Comparison of ENCODE assay signal across 8 cellular contexts in genomic region chr19:10001899-10002298, GRCh38. TPM values are rescaled to one million over a fixed set of nuclear protein-coding genes. Genes with fewer than 3 reads are reported as not detected.
A peak's percentile ranks its signal among the peaks of the same experiment; 100 is the strongest.
DNase-seq lines count a peak whose midpoint lies in the region; ATAC-seq and TF ChIP-seq lines count a peak whose summit lies in the region.

No MANE protein-coding gene starts in this region.

- peak; percentile 23 for TF ChIP-seq CTCF in SU-DHL-6 (IDR thresholded peaks at IDR 0.05; ENCODE audit: insufficient read depth, low read length, poor library complexity, severe bottlenecking)
- peak; percentile 24 to 54 (median 50) for TF ChIP-seq CTCF in transverse colon (IDR thresholded peaks at IDR 0.05)

- no peaks in the 10 kb centered on the region for H4K20me1 ChIP-seq in SU-DHL-6 (ENCODE audit: low read depth, low read length)

- 42% methylated on average over 4 of the region's 6 CpGs; no CpG with 5 or more reads in 1 of the 2 donors for WGBS in transverse colon (ENCODE audit: low coverage in 1 of 2), 2 donors

- H3K9me3 ChIP-seq in SU-DHL-6 (ENCODE audit: insufficient read depth, low read length) (no peaks in the 10 kb centered on the region), transverse colon (no peaks in the 10 kb centered on the region)

- H3K27me3 ChIP-seq in SU-DHL-6 (ENCODE audit: low read length) = no peaks in the 10 kb centered on the region; the same call in 1 of the 2 replicates
- peaks cover 12% of the 10 kb centered on the region for H3K27me3 ChIP-seq in transverse colon

- intact Hi-C loops in Right ventricle myocardium inferior (cut with DNase I) = no loop called here
- intact Hi-C loops in cardiac septum (cut with DNase I) = no loop called here
- intact Hi-C loops in left ventricle myocardium superior (cut with micrococcal nuclease) = no loop called here
- intact Hi-C loops in transverse colon (cut with DNase I; ENCODE audit: low total_unique reads) = no loop called here

- H3K9ac ChIP-seq in SU-DHL-6 (ENCODE audit: low read length) = no peak overlapping the region

- H3K79me2 ChIP-seq in SU-DHL-6 (ENCODE audit: insufficient read depth, low read length) = no peaks in the 10 kb centered on the region

- no peak overlapping the region for H3K4me3 ChIP-seq in SU-DHL-6 (ENCODE audit: insufficient read depth, low read length, poor library complexity, severe bottlenecking)
- no peak overlapping the region for H3K4me3 ChIP-seq in transverse colon

- no peaks in the 10 kb centered on the region for H3K9me2 ChIP-seq in SU-DHL-6 (replicated peaks; ENCODE audit: insufficient read depth, low read length)

- no peaks in the 10 kb centered on the region for H3F3A ChIP-seq in SU-DHL-6 (ENCODE audit: insufficient read depth)

- H3K36me3 ChIP-seq in SU-DHL-6 (ENCODE audit: low read length) (no peaks in the 10 kb centered on the region), transverse colon (no peaks in the 10 kb centered on the region)

- H2AFZ ChIP-seq in SU-DHL-6 (ENCODE audit: low read depth, low read length, severe bottlenecking) = no peak overlapping the region

- no peak for TF ChIP-seq POLR2A in transverse colon (IDR thresholded peaks at IDR 0.05)

- DNase-seq in Right ventricle myocardium inferior (ENCODE audit: missing footprints) (peak; percentile 77), cardiac septum (ENCODE audit: low spot score) (no peak), left ventricle myocardium superior (peak; percentile 72), transverse colon (peak; percentile 76), T-helper 2 cell (no peak)

- no peak for TF ChIP-seq EP300 in transverse colon (IDR thresholded peaks at IDR 0.05; ENCODE audit: low read depth)

- ATAC-seq in Right ventricle myocardium inferior = peak; percentile 23
- ATAC-seq in left ventricle myocardium superior = peak; percentile 59
- ATAC-seq in GM21576 (IDR thresholded peaks at IDR 0.05; ENCODE audit: unreplicated experiment) = no peak
- ATAC-seq in HG02759 (IDR thresholded peaks at IDR 0.05; ENCODE audit: unreplicated experiment) = no peak

- H3K27ac ChIP-seq in SU-DHL-6 (ENCODE audit: low read depth, low read length) (no peak overlapping the region), transverse colon (no peak overlapping the region)

- H3K4me2 ChIP-seq in SU-DHL-6 (ENCODE audit: low read depth, low read length, poor library complexity, severe bottlenecking) = no peak overlapping the region

- peaks cover 0 to 13% (median 0%) of the 10 kb centered on the region in 4 donors for H3K4me1 ChIP-seq in transverse colon

- in situ Hi-C loops in transverse colon (cut with MboI; ENCODE audit: low pct_ligation_motif_present in 1 of 4, low pct_unique_long_range_greater_than_20kb in 1 of 4, low sequenced_read_pairs in 3 of 4) = no loop called here

RNA-seq across cellular contexts. Expression of gene COL5A3, which starts 8.4 kb away (rescaled TPM):
- total RNA-seq in Right ventricle myocardium inferior (10.4 TPM), cardiac septum (8.9 TPM), left ventricle myocardium superior (9.6 TPM), transverse colon (10 to 100 TPM in 2 of 4 donors, 1 to 10 TPM in 2; 2.5 to 17.7 (median 7.9) TPM)

RNA-seq across cellular contexts. Expression of gene RDH8, which starts 11.4 kb away (rescaled TPM):
- not detected for total RNA-seq in Right ventricle myocardium inferior
- total RNA-seq in cardiac septum = not detected
- total RNA-seq in left ventricle myocardium superior = not detected
- not detected for total RNA-seq in transverse colon

Comparison
In these comparisons a context has a peak if more than half of its experiments do, and no peak if none do; other contexts are left out.
1. DNase-seq: peak in Right ventricle myocardium inferior (single experiment), left ventricle myocardium superior (single experiment) and transverse colon (single experiment); none in cardiac septum (single experiment) and T-helper 2 cell (0 of 5).
2. ATAC-seq: peak in Right ventricle myocardium inferior (single experiment) and left ventricle myocardium superior (single experiment); none in GM21576 (single experiment) and HG02759 (single experiment).